17 cellular contexts compared by ENCODE assay signal in the genomic region with DNA sequence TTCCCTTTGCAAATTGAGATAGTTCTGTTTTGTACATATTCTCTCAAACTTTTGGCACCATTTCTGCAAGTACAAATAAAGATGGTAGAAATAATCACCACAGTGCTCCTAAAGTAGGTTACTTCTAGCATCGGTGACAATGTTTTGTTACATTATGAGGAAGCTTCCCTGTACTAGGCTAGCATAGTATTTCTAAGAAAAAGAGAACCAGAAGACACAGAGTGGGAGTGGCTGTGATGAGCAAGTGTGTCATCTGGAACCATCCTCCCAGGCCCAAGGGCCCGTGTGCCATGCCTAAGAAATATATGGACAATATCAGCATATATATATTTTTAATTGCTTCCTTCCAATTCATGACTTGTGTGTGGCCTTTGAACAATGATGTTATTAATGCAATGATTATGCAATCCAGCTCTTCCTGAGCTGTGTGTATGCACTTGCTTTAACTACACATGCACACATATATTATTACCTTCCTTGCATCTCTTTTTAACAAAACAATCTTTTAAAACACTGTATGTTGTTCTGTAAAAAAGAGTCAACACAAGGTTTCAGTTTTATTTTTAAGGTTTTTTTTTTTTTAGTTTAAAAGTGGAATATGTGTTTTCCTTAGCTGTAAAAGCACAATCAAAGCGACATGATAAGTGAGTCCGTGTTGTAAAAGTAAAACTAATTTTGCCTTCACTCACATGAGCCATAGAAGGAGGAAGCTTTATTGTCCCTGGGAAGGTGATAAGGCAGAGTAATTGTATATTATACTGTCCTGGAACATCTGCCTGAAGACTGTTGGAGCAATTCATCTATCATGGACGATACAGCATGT.
A peak's percentile ranks its signal among the peaks of the same experiment; 100 is the strongest.
DNase-seq lines count a peak whose midpoint lies in the region; ATAC-seq and TF ChIP-seq lines count a peak whose summit lies in the region.
"Had no signal": no experiment of that assay in that cellular context is flagged by ENCODE, and none has a peak within 500 bp of the region (broad histone marks: within the 10 kb centered on the region; RNA-seq: fewer than 3 reads in every experiment).

No MANE protein-coding gene starts in this region.

- H3K27ac Mint-ChIP-seq in dendritic cell treated with granulocyte-macrophage colony-stimulating factor and Interleukin-4, amounts not matched to agents 40 ng/mL and 50 ng/mL, for 4 days: peak overlapping the region; percentile 83
- H3K27ac Mint-ChIP-seq in nephron: peak overlapping the region in 2 of 3 experiments; percentile 53 to 83
- H3K27ac Mint-ChIP-seq in stimulated activated naive B cell treated with anti-CD40 and anti-IgM and Interleukin-4, amounts not matched to agents 10 μg/mL and 1 μg/mL and 100 μg/mL, for 72 hours: no peak overlapping the region
- H3K27ac Mint-ChIP-seq: activated T-helper 2 cell treated with anti-CD3 and anti-CD28 coated beads, Interferon-gamma antibody, Interleukin-2, Interleukin-4, amounts not matched to agents 10 μg/mL and 5 μg/mL and 100 μg/mL, durations not matched to agents 14 hours and 24 hours and 36 hours; CD4-positive, alpha-beta T cell had no signal

- DNase-seq in activated CD4-positive, CD25-positive, alpha-beta regulatory T cell treated with anti-CD3 and anti-CD28 coated beads, Interleukin-2, amount 50 U/mL, for 72 hours: no peak
- DNase-seq in NB4 (ENCODE audit: low read depth): peak; percentile 7
- DNase-seq in anterior cingulate cortex (lab: John Stamatoyannopoulos, UW): no peak
- no peak for DNase-seq in stimulated activated naive B cell treated with anti-CD40 and anti-IgM and Interleukin-4, amounts not matched to agents 10 μg/mL and 1 μg/mL and 100 μg/mL, for 72 hours
- DNase-seq: adrenal gland; CD4-positive, alpha-beta T cell; esophagus squamous epithelium; left ventricle myocardium inferior; NCI-H1930; stimulated activated CD4-positive, alpha-beta T cell treated with anti-CD3 and anti-CD28 coated beads, Interleukin-12 subunit alpha, Interleukin-12 subunit beta, amount 100 ng/mL, for 4 hours; stimulated activated CD8-positive, alpha-beta memory T cell treated with anti-CD3 and anti-CD28 coated beads, Interleukin-4, amount 100 ng/mL, for 48 hours had no signal

- no peak overlapping the region for H3K4me3 ChIP-seq in NB4 (ENCODE audit: low read depth, low read length)
- H3K4me3 ChIP-seq: adrenal gland, cardiac muscle cell, esophagus squamous epithelium, left ventricle myocardium inferior had no signal

- H3K36me3 Mint-ChIP-seq in dendritic cell treated with granulocyte-macrophage colony-stimulating factor and Interleukin-4, amounts not matched to agents 40 ng/mL and 50 ng/mL, for 4 days (ENCODE audit: low read depth): peaks cover 9% of the 10 kb centered on the region
- H3K36me3 Mint-ChIP-seq in nephron (ENCODE audit: low read depth): no peaks in the 10 kb centered on the region
- peaks cover 6 to 35% of the 10 kb centered on the region in 2 donors for H3K36me3 Mint-ChIP-seq in stimulated activated naive B cell treated with anti-CD40 and anti-IgM and Interleukin-4, amounts not matched to agents 10 μg/mL and 1 μg/mL and 100 μg/mL, for 72 hours

- no peak overlapping the region for H3K4me3 Mint-ChIP-seq in dendritic cell treated with granulocyte-macrophage colony-stimulating factor and Interleukin-4, amounts not matched to agents 40 ng/mL and 50 ng/mL, for 4 days
- H3K4me3 Mint-ChIP-seq in nephron: peak overlapping the region in 1 of 3 experiments; percentile 50
- no peak overlapping the region for H3K4me3 Mint-ChIP-seq in stimulated activated naive B cell treated with anti-CD40 and anti-IgM and Interleukin-4, amounts not matched to agents 10 μg/mL and 1 μg/mL and 100 μg/mL, for 72 hours
- H3K4me3 Mint-ChIP-seq: CD4-positive, alpha-beta T cell had no signal

- H3K27me3 Mint-ChIP-seq in dendritic cell treated with granulocyte-macrophage colony-stimulating factor and Interleukin-4, amounts not matched to agents 40 ng/mL and 50 ng/mL, for 4 days: no peaks in the 10 kb centered on the region
- H3K27me3 Mint-ChIP-seq in nephron (ENCODE audit: low read depth): no peaks in the 10 kb centered on the region
- no peaks in the 10 kb centered on the region for H3K27me3 Mint-ChIP-seq in stimulated activated naive B cell treated with anti-CD40 and anti-IgM and Interleukin-4, amounts not matched to agents 10 μg/mL and 1 μg/mL and 100 μg/mL, for 72 hours
- H3K27me3 Mint-ChIP-seq: CD4-positive, alpha-beta T cell had no signal

- ATAC-seq in activated CD4-positive, CD25-positive, alpha-beta regulatory T cell treated with anti-CD3 and anti-CD28 coated beads, Interleukin-2, amount 50 U/mL, for 24 hours: peak; percentile 66 to 73
- no peak for ATAC-seq in HG03521 (IDR thresholded peaks at IDR 0.05; ENCODE audit: unreplicated experiment)
- ATAC-seq in stimulated activated naive B cell treated with anti-CD40 and anti-IgM and Interleukin-4, amounts not matched to agents 10 μg/mL and 1 μg/mL and 100 μg/mL, for 72 hours (replicated peaks): no peak

- no peak for TF ChIP-seq POLR2A in NB4 (IDR thresholded peaks at IDR 0.05; ENCODE audit: extremely low read depth, insufficient read length)

- intact Hi-C loops in dendritic cell treated with granulocyte-macrophage colony-stimulating factor and Interleukin-4, amounts not matched to agents 40 ng/mL and 50 ng/mL, for 4 days (cut with micrococcal nuclease): loop anchor here (5.0 kb wide), 1 partner anchor 56 kb away; no protein-coding TSS in a partner anchor

- H3K9me3 Mint-ChIP-seq in dendritic cell treated with granulocyte-macrophage colony-stimulating factor and Interleukin-4, amounts not matched to agents 40 ng/mL and 50 ng/mL, for 4 days: no peaks in the 10 kb centered on the region
- no peaks in the 10 kb centered on the region for H3K9me3 Mint-ChIP-seq in nephron
- H3K9me3 Mint-ChIP-seq in stimulated activated naive B cell treated with anti-CD40 and anti-IgM and Interleukin-4, amounts not matched to agents 10 μg/mL and 1 μg/mL and 100 μg/mL, for 72 hours: no peaks in the 10 kb centered on the region
- H3K9me3 Mint-ChIP-seq: activated T-helper 2 cell treated with anti-CD3 and anti-CD28 coated beads, Interferon-gamma antibody, Interleukin-2, Interleukin-4, amounts not matched to agents 10 μg/mL and 5 μg/mL and 100 μg/mL, durations not matched to agents 14 hours and 24 hours and 36 hours; CD4-positive, alpha-beta T cell had no signal

- no peak for TF ChIP-seq CTCF in NB4 (IDR thresholded peaks at IDR 0.05; ENCODE audit: low read depth, low read length)
- no peak for TF ChIP-seq CTCF in nephron (IDR thresholded peaks at IDR 0.05; ENCODE audit: unreplicated experiment in 3 of 3)

- peaks cover 51% of the 10 kb centered on the region for H3K4me1 Mint-ChIP-seq in dendritic cell treated with granulocyte-macrophage colony-stimulating factor and Interleukin-4, amounts not matched to agents 40 ng/mL and 50 ng/mL, for 4 days (ENCODE audit: low read depth)
- H3K4me1 Mint-ChIP-seq in nephron: peaks cover 47% of the 10 kb centered on the region
- no peaks in the 10 kb centered on the region for H3K4me1 Mint-ChIP-seq in stimulated activated naive B cell treated with anti-CD40 and anti-IgM and Interleukin-4, amounts not matched to agents 10 μg/mL and 1 μg/mL and 100 μg/mL, for 72 hours

Comparison
In these comparisons a context has a peak if more than half of its experiments do, and no peak if none do; other contexts are left out.
1. ATAC-seq: peak in activated CD4-positive, CD25-positive, alpha-beta regulatory T cell treated with anti-CD3 and anti-CD28 coated beads, Interleukin-2, amount 50 U/mL, for 24 hours (2 of 2); none in HG03521 (single experiment) and stimulated activated naive B cell treated with anti-CD40 and anti-IgM and Interleukin-4, amounts not matched to agents 10 μg/mL and 1 μg/mL and 100 μg/mL, for 72 hours (0 of 2).